ENCODE assay signal across 22 cellular contexts in the genomic region with DNA sequence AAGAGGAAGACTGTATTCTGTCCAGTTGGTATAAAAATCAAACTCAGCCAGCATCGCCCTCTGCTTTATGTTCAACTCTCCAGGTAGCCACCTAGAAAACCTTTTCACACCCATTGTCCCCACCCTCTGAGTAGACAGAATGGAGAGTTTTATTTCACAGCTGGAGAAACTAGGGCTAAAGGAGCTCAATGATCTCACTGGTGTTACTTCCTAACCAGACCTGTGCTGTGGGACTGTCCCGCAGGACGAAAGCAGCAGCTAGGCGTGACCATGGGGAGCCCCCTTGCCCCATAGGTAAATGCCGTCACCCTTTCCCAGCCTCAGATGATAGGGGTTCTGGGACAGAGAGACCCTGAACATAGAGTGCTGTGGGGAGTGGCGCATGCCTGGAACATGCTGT.
DNase-seq lines count a peak whose midpoint lies in the region; ATAC-seq and TF ChIP-seq lines count a peak whose summit lies in the region.
"Had no signal": no experiment of that assay in that cellular context is flagged by ENCODE, and none has a peak within 500 bp of the region (broad histone marks: within the 10 kb centered on the region; RNA-seq: fewer than 3 reads in every experiment).

No MANE protein-coding gene starts in this region.

- H4K20me1 ChIP-seq in BLaER1 treated with 17β-estradiol and CSF1 and Interleukin-3, amounts not matched to agents 10 nM and 100 nM: peaks cover 0 to 24% (median 5%) of the 10 kb centered on the region in 11 experiments; a peak in 10 of 22 replicates
- peaks cover 11% of the 10 kb centered on the region; the same call in 1 of the 2 replicates for H4K20me1 ChIP-seq in OCI-LY3 (ENCODE audit: insufficient read depth, low read length)

- H3K36me3 ChIP-seq in BLaER1 treated with 17β-estradiol and CSF1 and Interleukin-3, amounts not matched to agents 10 nM and 100 nM: no peaks in the 10 kb centered on the region
- H3K36me3 ChIP-seq in OCI-LY3 (replicated peaks; ENCODE audit: low read depth, low read length): no peaks in the 10 kb centered on the region
- H3K36me3 ChIP-seq: right lobe of liver, thoracic aorta had no signal

- DNase-seq in hippocampal formation (lab: John Stamatoyannopoulos, UW) (no peak), AG20443 (ENCODE audit: low spot score) (no peak), NCI-H524 (lab: John Stamatoyannopoulos, UW) (no peak)
- DNase-seq: activated CD4-positive, alpha-beta memory T cell treated with anti-CD3 and anti-CD28 coated beads for 36 hours; activated T-cell treated with anti-CD3 and anti-CD28 coated beads, Interleukin-2, amount 50 U/mL, for 72 hours; CD4-positive, alpha-beta memory T cell; effector CD8-positive, alpha-beta T cell; EL; HCEC 1CT; mucosa of descending colon; NCI-H1930; NCI-H510A treated with DMSO at 0.1 percent for 48 hours; occipital lobe; right lobe of liver; stimulated activated CD4-positive, alpha-beta T cell treated with anti-CD3 and anti-CD28 coated beads, Interleukin-2, amount 100 ng/mL, for 24 hours had no signal

- no peak overlapping the region for H3K4me3 ChIP-seq in BLaER1 treated with 17β-estradiol and CSF1 and Interleukin-3, amounts not matched to agents 10 nM and 100 nM
- H3K4me3 ChIP-seq in OCI-LY3 (ENCODE audit: low read length): peak overlapping the region; percentile 44
- H3K4me3 ChIP-seq: hepatocyte, mucosa of descending colon, right lobe of liver, thoracic aorta had no signal

- H3K79me2 ChIP-seq in OCI-LY3 (ENCODE audit: low read length): no peaks in the 10 kb centered on the region
- H3K79me2 ChIP-seq: hepatocyte had no signal

- ATAC-seq in GM19351 (IDR thresholded peaks at IDR 0.05; ENCODE audit: unreplicated experiment) (peak; percentile 47), HG02798 (IDR thresholded peaks at IDR 0.05; ENCODE audit: poor library complexity, unreplicated experiment) (peak; percentile 33), GM18517 (IDR thresholded peaks at IDR 0.05; ENCODE audit: unreplicated experiment) (no peak)
- ATAC-seq: activated T-cell treated with anti-CD3 and anti-CD28 coated beads, Interleukin-2, amount 50 U/mL, for 72 hours; mucosa of descending colon; right lobe of liver had no signal

- no peak overlapping the region; a peak in 1 of 22 replicates for H3K9ac ChIP-seq in BLaER1 treated with 17β-estradiol and CSF1 and Interleukin-3, amounts not matched to agents 10 nM and 100 nM
- no peak overlapping the region; the same call in 1 of the 2 replicates for H3K9ac ChIP-seq in OCI-LY3 (ENCODE audit: low read length)

- no peaks in the 10 kb centered on the region for H3K9me3 ChIP-seq in BLaER1 treated with 17β-estradiol and CSF1 and Interleukin-3, amounts not matched to agents 10 nM and 100 nM (replicated peaks in 1 of 11)
- H3K9me3 ChIP-seq in OCI-LY3 (ENCODE audit: insufficient read depth, low read length): no peaks in the 10 kb centered on the region
- H3K9me3 ChIP-seq: mucosa of descending colon, right lobe of liver, thoracic aorta had no signal

- H2AFZ ChIP-seq in OCI-LY3 (ENCODE audit: low read depth, low read length): no peak overlapping the region
- H2AFZ ChIP-seq: hepatocyte had no signal

- peaks cover 0 to 14% (median 6%) of the 10 kb centered on the region in 11 experiments; a peak in 8 of 22 replicates for H3K27me3 ChIP-seq in BLaER1 treated with 17β-estradiol and CSF1 and Interleukin-3, amounts not matched to agents 10 nM and 100 nM
- peaks cover 38% of the 10 kb centered on the region for H3K27me3 ChIP-seq in OCI-LY3 (ENCODE audit: low read depth, low read length)
- H3K27me3 ChIP-seq: hepatocyte, right lobe of liver had no signal

- H3K27ac ChIP-seq in BLaER1 treated with 17β-estradiol and CSF1 and Interleukin-3, amounts not matched to agents 10 nM and 100 nM: no peak overlapping the region
- no peak overlapping the region for H3K27ac ChIP-seq in OCI-LY3 (ENCODE audit: low read length)
- H3K27ac ChIP-seq: hepatocyte, right lobe of liver, thoracic aorta had no signal

- H3K4me1 ChIP-seq in BLaER1 treated with 17β-estradiol and CSF1 and Interleukin-3, amounts not matched to agents 10 nM and 100 nM: peaks cover 10 to 46% (median 30%) of the 10 kb centered on the region in 10 experiments; a peak in 19 of 20 replicates
- peaks cover 30% of the 10 kb centered on the region for H3K4me1 ChIP-seq in OCI-LY3 (ENCODE audit: low read length)

- peak overlapping the region; percentile 20 to 88 (median 78); a peak in 20 of 22 replicates for H3K4me2 ChIP-seq in BLaER1 treated with 17β-estradiol and CSF1 and Interleukin-3, amounts not matched to agents 10 nM and 100 nM
- H3K4me2 ChIP-seq in OCI-LY3 (ENCODE audit: low read length): peak overlapping the region; percentile 76
- H3K4me2 ChIP-seq: hepatocyte had no signal

- TF ChIP-seq CTCF in OCI-LY3 (IDR thresholded peaks at IDR 0.05; ENCODE audit: low read depth, low read length): no peak
